27 cellular contexts compared by ENCODE assay signal in genomic region chrX:79570524-79571240, GRCh38.
"Had no signal": no experiment of that assay in that cellular context is flagged by ENCODE, and none has a peak within 500 bp of the region (broad histone marks: within the 10 kb centered on the region; RNA-seq: fewer than 3 reads in every experiment).

No MANE protein-coding gene starts in this region.

- H3K36me3 ChIP-seq: left ventricle myocardium inferior, pancreas, prostate gland, sigmoid colon, stomach, thyroid gland, upper lobe of right lung had no signal

- H3K9me3 ChIP-seq: pancreas, prostate gland, sigmoid colon, testis, thyroid gland, upper lobe of right lung had no signal

- H3K4me3 ChIP-seq: left ventricle myocardium inferior, lung, pancreas, prostate gland, sigmoid colon, smooth muscle cell, stomach, testis, thyroid gland, upper lobe of right lung had no signal

- H3K4me1 ChIP-seq: left ventricle myocardium inferior, pancreas, prostate gland, sigmoid colon, stomach, testis, thyroid gland, upper lobe of right lung had no signal

- DNase-seq: hippocampal formation; left colon; left ventricle myocardium inferior; mesendoderm; naive thymus-derived CD4-positive, alpha-beta T cell; nucleus accumbens; retina; right cardiac atrium; sigmoid colon; stimulated activated CD4-positive, alpha-beta T cell treated with anti-CD3 and anti-CD28 coated beads, Interleukin-12 subunit alpha, Interleukin-12 subunit beta, amount 100 ng/mL, for 4 hours; stimulated activated CD4-positive, alpha-beta T cell treated with anti-CD3 and anti-CD28 coated beads, Interleukin-15, amount 100 ng/mL, for 24 hours; stimulated activated CD4-positive, alpha-beta T cell treated with anti-CD3 and anti-CD28 coated beads, Interleukin-2, amount 100 ng/mL, for 24 hours; stimulated activated CD4-positive, alpha-beta T cell treated with anti-CD3 and anti-CD28 coated beads, Interleukin-4, amount 100 ng/mL, for 1 hour; stimulated activated naive B cell treated with anti-CD40 and anti-IgM and Interleukin-4, amounts not matched to agents 10 μg/mL and 1 μg/mL and 100 μg/mL, for 72 hours; stimulated activated naive CD8-positive, alpha-beta T cell treated with anti-CD3 and anti-CD28 coated beads, Interleukin-15, Interleukin-2, amounts not matched to agents 100 U/mL and 50 U/mL, for 24 hours; stomach; testis; thyroid gland; trophoblast cell; upper lobe of right lung had no signal

- H3K27ac ChIP-seq: left ventricle myocardium inferior, pancreas, prostate gland, sigmoid colon, stomach, testis, thyroid gland, upper lobe of right lung had no signal

- FAIRE-seq: keratinocyte, urothelium cell line had no signal

- ATAC-seq: left colon; naive thymus-derived CD4-positive, alpha-beta T cell; natural killer cell treated with Interleukin-12 subunit alpha and Interleukin-12 subunit beta and Interleukin-15 and Interleukin-18, amount 100 ng/mL, for 72 hours; pancreas; right cardiac atrium; stimulated activated naive B cell treated with anti-CD40 and anti-IgM and Interleukin-4, amounts not matched to agents 10 μg/mL and 1 μg/mL and 100 μg/mL, for 72 hours; stimulated activated naive CD8-positive, alpha-beta T cell treated with anti-CD3 and anti-CD28 coated beads, Interleukin-15, Interleukin-2, amounts not matched to agents 100 U/mL and 50 U/mL, for 24 hours; upper lobe of right lung had no signal

- H3K27me3 ChIP-seq: pancreas, sigmoid colon, stomach, testis, thyroid gland, upper lobe of right lung had no signal
